24 cellular contexts compared by ENCODE assay signal in the genomic region with DNA sequence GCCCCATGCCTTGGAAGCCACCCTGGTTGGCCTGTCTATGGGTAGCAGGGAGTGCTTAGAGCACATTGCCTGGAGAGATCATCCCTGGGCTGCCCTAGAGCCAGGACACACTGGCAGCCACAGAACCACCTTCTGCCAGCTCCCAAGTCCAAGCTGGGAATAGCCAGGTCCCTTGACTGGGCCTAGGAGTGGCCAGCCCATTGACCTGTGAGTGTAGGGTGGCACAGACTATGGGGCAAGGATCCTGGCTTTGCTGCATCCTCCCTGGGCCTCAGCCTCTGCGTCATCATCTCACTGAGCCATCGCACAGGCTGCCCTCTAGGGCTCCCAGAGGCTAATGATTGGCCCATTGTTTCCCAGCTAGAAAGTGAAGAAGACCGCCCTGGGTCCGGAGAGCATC. TPM values are rescaled to one million over a fixed set of nuclear protein-coding genes. Genes with fewer than 3 reads are reported as not detected.
DNase-seq lines count a peak whose midpoint lies in the region; ATAC-seq and TF ChIP-seq lines count a peak whose summit lies in the region.
"Had no signal": no experiment of that assay in that cellular context is flagged by ENCODE, and none has a peak within 500 bp of the region (broad histone marks: within the 10 kb centered on the region; RNA-seq: fewer than 3 reads in every experiment).

No MANE protein-coding gene starts in this region.

- intact Hi-C loops in Right ventricle myocardium superior (cut with DNase I), result no loop called here
- intact Hi-C loops in spleen (cut with DNase I; ENCODE audit: low total_unique reads), result no loop called here
- intact Hi-C loops in left colon (cut with DNase I, micrococcal nuclease), result no loop called here

- H3K36me3 ChIP-seq in lung (ENCODE audit: control insufficient read depth in 2 of 2, insufficient read depth in 2 of 2, low read length in 2 of 2) (peaks cover 0 to 12% of the 10 kb centered on the region in 2 donors), spleen (no peaks in the 10 kb centered on the region)
- H3K36me3 ChIP-seq: transverse colon had no signal

- ATAC-seq in Right ventricle myocardium superior (ENCODE audit: poor library complexity) (no peak), lung (ENCODE audit: insufficient read depth, low FRiP score) (no peak), left colon (no peak), GM18867 (IDR thresholded peaks at IDR 0.05; ENCODE audit: unreplicated experiment) (no peak)
- ATAC-seq: activated CD8-positive, alpha-beta memory T cell treated with anti-CD3 and anti-CD28 coated beads, Interleukin-2, amount 10 ng/mL, durations not matched to agents 7 days and 5 days; GM12878 had no signal

- no peaks in the 10 kb centered on the region for H3K27me3 ChIP-seq in lung (ENCODE audit: control insufficient read depth, insufficient read depth)
- no peaks in the 10 kb centered on the region for H3K27me3 ChIP-seq in spleen (replicated peaks in 1 of 7)
- H3K27me3 ChIP-seq: transverse colon had no signal

- no peak for TF ChIP-seq CTCF in lung (IDR thresholded peaks at IDR 0.05; ENCODE audit: control extremely low read depth, extremely low read depth)
- no peak for TF ChIP-seq CTCF in spleen (IDR thresholded peaks at IDR 0.05 in 8 of 11, conservative IDR thresholded peaks at IDR 0.05 in 3 of 11)

- H3K9me3 ChIP-seq in lung (ENCODE audit: control insufficient read depth in 2 of 2, insufficient read depth in 1 of 2, low read length in 1 of 2) (no peaks in the 10 kb centered on the region), spleen (no peaks in the 10 kb centered on the region)
- H3K9me3 ChIP-seq: transverse colon had no signal

- peak; percentile 20 for DNase-seq in amniotic epithelial cell (ENCODE audit: low read depth)
- peak; percentile 38 for DNase-seq in Right ventricle myocardium superior
- no peak for DNase-seq in lung (ENCODE audit: low spot score)
- DNase-seq in spleen, result peak; percentile 56
- no peak for DNase-seq in putamen (ENCODE audit: low spot score)
- DNase-seq in left colon, result no peak
- no peak for DNase-seq in SIG-M5 treated with dmso at 0.1 percent for 504 hours (lab: John Stamatoyannopoulos, UW; ENCODE audit: unreplicated experiment)
- DNase-seq: activated CD4-positive, CD25-positive, alpha-beta regulatory T cell treated with anti-CD3 and anti-CD28 coated beads, Interleukin-2, amount 50 U/mL, for 72 hours; activated CD8-positive, alpha-beta memory T cell treated with anti-CD3 and anti-CD28 coated beads, Interleukin-2, amount 10 ng/mL, durations not matched to agents 7 days and 5 days; central memory CD4-positive, alpha-beta T cell; DMS 273 treated with DMSO at 0.1 percent for 48 hours; effector CD4-positive, alpha-beta T cell; GDM1; MV-4-11; PC-9; T-helper 9 cell; transverse colon had no signal

- no peak for TF ChIP-seq POLR2A in spleen (IDR thresholded peaks at IDR 0.05)

- H3K4me1 ChIP-seq in lung (ENCODE audit: control insufficient read depth in 2 of 2, insufficient read depth in 2 of 2, low read length in 2 of 2) (peaks cover 16 to 36% of the 10 kb centered on the region in 2 donors), spleen (no peaks in the 10 kb centered on the region)

- WGBS in lung, 2 donors, result 89 to 94% methylated on average over 4 of the region's 4 CpGs
- 94 to 100% (median 96%) methylated on average over 2 to 4 of the region's 4 CpGs for WGBS in spleen, 5 donors

- H3K27ac ChIP-seq in lung (ENCODE audit: low read depth in 1 of 2, low read length in 1 of 2), result peak overlapping the region; percentile 50 to 58
- H3K27ac ChIP-seq in spleen, result no peak overlapping the region
- H3K27ac ChIP-seq: C4-2B, HL-60, PC-9 had no signal

- H3K4me3 ChIP-seq in lung (no peak overlapping the region), spleen (no peak overlapping the region)
- H3K4me3 ChIP-seq: GM12878, PC-9, skin epidermis, transverse colon had no signal

RNA-seq across cellular contexts. Expression of a gene that starts 7.0 kb away (rescaled TPM):
- total RNA-seq in Right ventricle myocardium superior (236 TPM), lung (100 to 1,000 TPM; 328 to 655 TPM), spleen (10 to 100 TPM; 17.1 to 32.7 (median 23.2) TPM), left colon (10 to 100 TPM; 27.6 to 45.5 TPM)
- polyA plus RNA-seq in lung (100 to 1,000 TPM; 267 to 527 TPM), spleen (10 to 100 TPM in 2 of 3 donors, 1 to 10 TPM in 1; 4.4 to 34.3 (median 16.2) TPM)
- total RNA-seq: activated T-helper 2 cell treated with anti-CD3 and anti-CD28 coated beads, Interferon-gamma antibody, Interleukin-2, Interleukin-4, amounts not matched to agents 10 μg/mL and 5 μg/mL and 100 μg/mL, durations not matched to agents 14 hours and 24 hours and 36 hours had no signal

RNA-seq across cellular contexts. Expression of a gene that starts 45.1 kb away (rescaled TPM):
- not detected for total RNA-seq in Right ventricle myocardium superior
- total RNA-seq in lung, result under 1 TPM in 1 of 2 donors, not detected in 1; 0.77 TPM
- polyA plus RNA-seq in lung, result under 1 TPM; 0.38 to 0.77 TPM
- total RNA-seq in spleen, result not detected
- polyA plus RNA-seq in spleen, result not detected
- total RNA-seq in left colon, result not detected
- total RNA-seq: A673; activated CD8-positive, alpha-beta memory T cell treated with anti-CD3 and anti-CD28 coated beads, Interleukin-2, amount 10 ng/mL, durations not matched to agents 7 days and 5 days; activated T-helper 2 cell treated with anti-CD3 and anti-CD28 coated beads, Interferon-gamma antibody, Interleukin-2, Interleukin-4, amounts not matched to agents 10 μg/mL and 5 μg/mL and 100 μg/mL, durations not matched to agents 14 hours and 24 hours and 36 hours; GM12878; PC-9; transverse colon had no signal
- polyA plus RNA-seq: GM12878 had no signal

Comparison
In these comparisons a context has a peak if more than half of its experiments do, and no peak if none do; other contexts are left out.
1. DNase-seq: peak in amniotic epithelial cell (single experiment), Right ventricle myocardium superior (single experiment) and spleen (single experiment); none in lung (single experiment), putamen (single experiment), left colon (0 of 2) and SIG-M5 treated with dmso at 0.1 percent for 504 hours (single experiment).
2. H3K27ac ChIP-seq: peak in lung (2 of 2); none in spleen (0 of 8).